ENCODE assay signal across 32 cellular contexts in the genomic region with DNA sequence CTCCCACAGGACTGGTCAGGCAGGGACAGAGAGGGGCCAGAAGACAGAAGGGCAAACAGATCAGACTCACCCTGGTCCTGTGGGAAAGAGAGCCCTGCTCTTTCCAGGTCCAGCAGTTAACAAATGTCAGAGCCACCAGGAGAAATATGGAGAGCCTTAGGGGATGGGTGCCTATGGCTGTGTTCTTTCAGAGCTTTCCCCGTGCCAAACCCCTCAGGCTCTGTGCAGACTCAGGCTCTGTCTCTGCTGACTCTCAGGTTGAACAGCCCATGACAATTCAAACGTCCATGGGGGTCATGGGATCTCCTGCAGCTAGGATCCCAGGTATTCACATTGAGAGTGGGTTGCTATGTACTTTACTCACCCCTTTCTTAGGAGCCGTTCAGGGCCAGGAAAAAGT.
"Had no signal": no experiment of that assay in that cellular context is flagged by ENCODE, and none has a peak within 500 bp of the region (broad histone marks: within the 10 kb centered on the region; RNA-seq: fewer than 3 reads in every experiment).

No MANE protein-coding gene starts in this region.

- H2AFZ ChIP-seq: parathyroid adenoma had no signal

- DNase-seq: heart right ventricle; hippocampal formation; left colon; left lung; lower lobe of right lung; mammary epithelial cell; mesenchymal stem cell; naive B cell; natural killer cell; nephron progenitor cell; occipital lobe; retina; right cardiac atrium; stimulated activated CD4-positive, alpha-beta T cell treated with anti-CD3 and anti-CD28 coated beads, Interleukin-12 subunit alpha, Interleukin-12 subunit beta, amount 100 ng/mL, for 4 hours; stimulated activated CD4-positive, alpha-beta T cell treated with anti-CD3 and anti-CD28 coated beads, Interleukin-15, amount 100 ng/mL, for 24 hours; stimulated activated CD4-positive, alpha-beta T cell treated with anti-CD3 and anti-CD28 coated beads, Interleukin-2, amount 100 ng/mL, for 24 hours; stimulated activated CD4-positive, alpha-beta T cell treated with anti-CD3 and anti-CD28 coated beads, Interleukin-4, amount 100 ng/mL, for 1 hour; stimulated activated naive B cell treated with anti-CD40 and anti-IgM and Interleukin-4, amounts not matched to agents 10 μg/mL and 1 μg/mL and 100 μg/mL, for 72 hours; stimulated activated naive CD8-positive, alpha-beta T cell treated with anti-CD3 and anti-CD28 coated beads, Interleukin-15, Interleukin-2, amounts not matched to agents 100 U/mL and 50 U/mL, for 24 hours; stomach; testis; thyroid gland; transverse colon; upper lobe of right lung; uterus had no signal

- H3K4me3 Mint-ChIP-seq: mesothelial cell of epicardium; naive B cell; natural killer cell; nephron progenitor cell; stimulated activated naive B cell treated with anti-CD40 and anti-IgM and Interleukin-4, amounts not matched to agents 10 μg/mL and 1 μg/mL and 100 μg/mL, for 72 hours had no signal

- H3K4me1 Mint-ChIP-seq: mesothelial cell of epicardium; naive B cell; natural killer cell; nephron progenitor cell; stimulated activated naive B cell treated with anti-CD40 and anti-IgM and Interleukin-4, amounts not matched to agents 10 μg/mL and 1 μg/mL and 100 μg/mL, for 72 hours had no signal

- H3K27ac Mint-ChIP-seq: mesothelial cell of epicardium; natural killer cell; nephron progenitor cell; progenitor cell of endocrine pancreas; stimulated activated naive B cell treated with anti-CD40 and anti-IgM and Interleukin-4, amounts not matched to agents 10 μg/mL and 1 μg/mL and 100 μg/mL, for 72 hours had no signal

- H3K36me3 ChIP-seq: heart right ventricle, left lung, lower lobe of right lung, neutrophil, stomach, thyroid gland, transverse colon, upper lobe of right lung, uterus had no signal

- H3K4me3 ChIP-seq: heart right ventricle, left lung, lower lobe of right lung, skin epidermis, stomach, testis, thyroid gland, transverse colon, upper lobe of right lung, uterus had no signal

- ATAC-seq: heart right ventricle; left colon; left lung; lower lobe of right lung; natural killer cell; right cardiac atrium; sciatic nerve; stimulated activated naive B cell treated with anti-CD40 and anti-IgM and Interleukin-4, amounts not matched to agents 10 μg/mL and 1 μg/mL and 100 μg/mL, for 72 hours; stimulated activated naive CD8-positive, alpha-beta T cell treated with anti-CD3 and anti-CD28 coated beads, Interleukin-15, Interleukin-2, amounts not matched to agents 100 U/mL and 50 U/mL, for 24 hours; upper lobe of right lung had no signal

- H3K79me2 ChIP-seq: parathyroid adenoma had no signal

- H3K27ac ChIP-seq: heart right ventricle, left lung, lower lobe of right lung, neutrophil, parathyroid adenoma, skin epidermis, stomach, testis, thyroid gland, transverse colon, upper lobe of right lung, uterus had no signal

- H3K36me3 Mint-ChIP-seq: mesothelial cell of epicardium; naive B cell; stimulated activated naive B cell treated with anti-CD40 and anti-IgM and Interleukin-4, amounts not matched to agents 10 μg/mL and 1 μg/mL and 100 μg/mL, for 72 hours had no signal

- H3K9ac ChIP-seq: parathyroid adenoma had no signal

- FAIRE-seq: keratinocyte had no signal

- H3K9me3 ChIP-seq: neutrophil, testis, thyroid gland, transverse colon, upper lobe of right lung, uterus had no signal

- H3K27me3 Mint-ChIP-seq: progenitor cell of endocrine pancreas had no signal

- H3K4me1 ChIP-seq: heart right ventricle, left lung, lower lobe of right lung, parathyroid adenoma, stomach, testis, thyroid gland, transverse colon, upper lobe of right lung, uterus had no signal

- H3K27me3 ChIP-seq: left lung, neutrophil, stomach, testis, thyroid gland, transverse colon, upper lobe of right lung, uterus had no signal
